8 cellular contexts compared by ENCODE assay signal in genomic region chr17:30832438-30832790, GRCh38. TPM values are rescaled to one million over a fixed set of nuclear protein-coding genes. Genes with fewer than 3 reads are reported as not detected.
DNase-seq lines count a peak whose midpoint lies in the region; ATAC-seq lines count a peak whose summit lies in the region.

No MANE protein-coding gene starts in this region.

- H3K36me3 ChIP-seq in thymus (ENCODE audit: control insufficient read depth, insufficient read depth): no peaks in the 10 kb centered on the region

- H3K9me3 ChIP-seq in thymus (ENCODE audit: control insufficient read depth): no peaks in the 10 kb centered on the region

- H3K4me3 Mint-ChIP-seq in activated CD8-positive, alpha-beta memory T cell treated with anti-CD3 and anti-CD28 coated beads, Interleukin-2, amount 10 ng/mL, durations not matched to agents 7 days and 5 days: peak overlapping the region; percentile 94
- H3K4me3 Mint-ChIP-seq in activated T-helper 17 cell treated with anti-CD3 and anti-CD28 coated beads, Interleukin-2, amount 50 U/mL, for 72 hours: peak overlapping the region; percentile 93

- peaks cover 8% of the 10 kb centered on the region for H3K4me1 ChIP-seq in thymus (ENCODE audit: control insufficient read depth, insufficient read depth, low read length)

- ATAC-seq in activated CD8-positive, alpha-beta memory T cell treated with anti-CD3 and anti-CD28 coated beads, Interleukin-2, amount 10 ng/mL, durations not matched to agents 7 days and 5 days: no peak
- ATAC-seq in activated T-helper 17 cell treated with anti-CD3 and anti-CD28 coated beads, Interleukin-2, amount 50 U/mL, for 72 hours (replicated peaks): peak; percentile 1
- no peak for ATAC-seq in HG02840 (IDR thresholded peaks at IDR 0.05; ENCODE audit: low FRiP score, unreplicated experiment)

- 2% methylated on average over 11 of the region's 11 CpGs for WGBS in thymus

- H3K27me3 ChIP-seq in thymus (ENCODE audit: control insufficient read depth, insufficient read depth): no peaks in the 10 kb centered on the region

- peaks cover 37% of the 10 kb centered on the region for H3K4me1 Mint-ChIP-seq in activated CD8-positive, alpha-beta memory T cell treated with anti-CD3 and anti-CD28 coated beads, Interleukin-2, amount 10 ng/mL, durations not matched to agents 7 days and 5 days
- peaks cover 14% of the 10 kb centered on the region for H3K4me1 Mint-ChIP-seq in activated T-helper 17 cell treated with anti-CD3 and anti-CD28 coated beads, Interleukin-2, amount 50 U/mL, for 72 hours

- H3K36me3 Mint-ChIP-seq in activated CD8-positive, alpha-beta memory T cell treated with anti-CD3 and anti-CD28 coated beads, Interleukin-2, amount 10 ng/mL, durations not matched to agents 7 days and 5 days: peaks cover 22% of the 10 kb centered on the region
- peaks cover 51% of the 10 kb centered on the region for H3K36me3 Mint-ChIP-seq in activated T-helper 17 cell treated with anti-CD3 and anti-CD28 coated beads, Interleukin-2, amount 50 U/mL, for 72 hours (ENCODE audit: low read depth)

- CTCF ChIA-PET in activated CD8-positive, alpha-beta memory T cell treated with anti-CD3 and anti-CD28 coated beads, Interleukin-2, amount 10 ng/mL, durations not matched to agents 7 days and 5 days (lab: Charles Lee): interaction anchor here (2.1 kb wide), 1 partner anchor 24 kb away, joined by 8 read pairs; no protein-coding TSS in a partner anchor

- no peaks in the 10 kb centered on the region for H3K9me3 Mint-ChIP-seq in activated CD8-positive, alpha-beta memory T cell treated with anti-CD3 and anti-CD28 coated beads, Interleukin-2, amount 10 ng/mL, durations not matched to agents 7 days and 5 days (ENCODE audit: low read depth)
- no peaks in the 10 kb centered on the region for H3K9me3 Mint-ChIP-seq in activated T-helper 17 cell treated with anti-CD3 and anti-CD28 coated beads, Interleukin-2, amount 50 U/mL, for 72 hours

- H3K4me3 ChIP-seq in thymus (ENCODE audit: low read length): peak overlapping the region; percentile 93

- H3K27ac ChIP-seq in thymus (ENCODE audit: low read depth): no peak overlapping the region

- H3K27ac Mint-ChIP-seq in activated CD8-positive, alpha-beta memory T cell treated with anti-CD3 and anti-CD28 coated beads, Interleukin-2, amount 10 ng/mL, durations not matched to agents 7 days and 5 days: peak overlapping the region; percentile 97
- peak overlapping the region; percentile 95 for H3K27ac Mint-ChIP-seq in activated T-helper 17 cell treated with anti-CD3 and anti-CD28 coated beads, Interleukin-2, amount 50 U/mL, for 72 hours

- DNase-seq in activated CD8-positive, alpha-beta memory T cell treated with anti-CD3 and anti-CD28 coated beads, Interleukin-2, amount 10 ng/mL, durations not matched to agents 7 days and 5 days: no peak
- no peak for DNase-seq in activated CD8-positive, alpha-beta memory T cell treated with anti-CD3 and anti-CD28 coated beads, Interleukin-2, amount 50 U/mL, for 4 hours
- DNase-seq in kidney tubule cell (ENCODE audit: low spot score): peak; percentile 4
- no peak for DNase-seq in stimulated activated CD4-positive, alpha-beta T cell treated with anti-CD3 and anti-CD28 coated beads, Interleukin-4, amount 100 ng/mL, for 24 hours
- no peak for DNase-seq in NOMO-1 treated with dmso at 0.1 percent for 144 hours (lab: John Stamatoyannopoulos, UW; ENCODE audit: unreplicated experiment)

- H3K27me3 Mint-ChIP-seq in activated CD8-positive, alpha-beta memory T cell treated with anti-CD3 and anti-CD28 coated beads, Interleukin-2, amount 10 ng/mL, durations not matched to agents 7 days and 5 days: no peaks in the 10 kb centered on the region
- H3K27me3 Mint-ChIP-seq in activated T-helper 17 cell treated with anti-CD3 and anti-CD28 coated beads, Interleukin-2, amount 50 U/mL, for 72 hours: no peaks in the 10 kb centered on the region

RNA-seq across cellular contexts. Expression of gene ATAD5, which starts 0.6 kb away (rescaled TPM):
- total RNA-seq in activated CD8-positive, alpha-beta memory T cell treated with anti-CD3 and anti-CD28 coated beads, Interleukin-2, amount 10 ng/mL, durations not matched to agents 7 days and 5 days: 10 to 100 TPM; 33.7 to 46.3 TPM
- 10 to 100 TPM; 35.8 to 38.6 TPM for total RNA-seq in activated T-helper 17 cell treated with anti-CD3 and anti-CD28 coated beads, Interleukin-2, amount 50 U/mL, for 72 hours
- polyA plus RNA-seq in thymus: 1.1 TPM

RNA-seq across cellular contexts. Expression of gene CRLF3, which starts 7.9 kb away (rescaled TPM):
- total RNA-seq in activated CD8-positive, alpha-beta memory T cell treated with anti-CD3 and anti-CD28 coated beads, Interleukin-2, amount 10 ng/mL, durations not matched to agents 7 days and 5 days: 10 to 100 TPM; 52.6 to 58.2 TPM
- 10 to 100 TPM; 42.9 to 55.4 TPM for total RNA-seq in activated T-helper 17 cell treated with anti-CD3 and anti-CD28 coated beads, Interleukin-2, amount 50 U/mL, for 72 hours
- 28.5 TPM for polyA plus RNA-seq in thymus
